Comparison of ENCODE assay signal across 27 cellular contexts in genomic region chr3:114552527-114552812, GRCh38.
DNase-seq lines count a peak whose midpoint lies in the region; ATAC-seq and TF ChIP-seq lines count a peak whose summit lies in the region.
"Had no signal": no experiment of that assay in that cellular context is flagged by ENCODE, and none has a peak within 500 bp of the region (broad histone marks: within the 10 kb centered on the region; RNA-seq: fewer than 3 reads in every experiment).

No MANE protein-coding gene starts in this region.

- peaks cover 12% of the 10 kb centered on the region for H3K36me3 Mint-ChIP-seq in CD4-positive, alpha-beta T cell (ENCODE audit: low read depth)

- H3K9me3 ChIP-seq in GM23248 (ENCODE audit: low read depth) (no peaks in the 10 kb centered on the region), SK-N-SH (no peaks in the 10 kb centered on the region), smooth muscle cell (replicated peaks; ENCODE audit: low read depth) (no peaks in the 10 kb centered on the region), Karpas-422 (ENCODE audit: low read length) (no peaks in the 10 kb centered on the region)
- H3K9me3 ChIP-seq in CD4-positive, alpha-beta T cell (ENCODE audit: control insufficient read depth, low read length) = no peaks in the 10 kb centered on the region
- H3K9me3 ChIP-seq: left ventricle myocardium inferior, tibial nerve had no signal

- intact Hi-C loops in posterior vena cava (cut with DNase I) = no loop called here
- intact Hi-C loops in CD4-positive, alpha-beta T cell (cut with DNase I, micrococcal nuclease) = no loop called here

- no peak for DNase-seq in GM23248
- DNase-seq in SK-N-SH = no peak
- no peak for DNase-seq in epithelial cell of prostate (ENCODE audit: low read depth, low spot score)
- no peak for DNase-seq in smooth muscle cell (lab: John Stamatoyannopoulos, UW; ENCODE audit: unreplicated experiment)
- DNase-seq in Karpas-422 = no peak
- no peak for DNase-seq in posterior vena cava (ENCODE audit: low spot score)
- DNase-seq in CD4-positive, alpha-beta T cell = no peak
- DNase-seq: activated CD4-positive, alpha-beta T cell treated with anti-CD3 and anti-CD28 coated beads, Interleukin-2, amount 50 U/mL, for 1 hour; activated naive CD4-positive, alpha-beta T cell treated with anti-CD3 and anti-CD28 coated beads, Interleukin-2, amount 50 U/mL, for 16 hours; AML-193; anterior cingulate cortex; CD8-positive, alpha-beta memory T cell; central memory CD4-positive, alpha-beta T cell; DMS153; GF-D8; H7; left ventricle myocardium inferior; NCI-H1048; NCI-H1930; NCI-H526 treated with DMSO at 0.1 percent for 48 hours; nephron progenitor cell; T-helper 9 cell had no signal

- H3K79me2 ChIP-seq in GM23248 (ENCODE audit: insufficient read depth) = no peaks in the 10 kb centered on the region
- H3K79me2 ChIP-seq in SK-N-SH (ENCODE audit: insufficient read depth) = no peaks in the 10 kb centered on the region
- no peaks in the 10 kb centered on the region for H3K79me2 ChIP-seq in smooth muscle cell (ENCODE audit: low read depth)
- no peaks in the 10 kb centered on the region for H3K79me2 ChIP-seq in Karpas-422 (ENCODE audit: low read length)

- peaks cover 46% of the 10 kb centered on the region for H3K4me1 ChIP-seq in GM23248 (ENCODE audit: insufficient read depth)
- H3K4me1 ChIP-seq in SK-N-SH (ENCODE audit: control insufficient read depth in 1 of 2, insufficient read depth in 2 of 2, low read depth in 1 of 2, low read length in 1 of 2) = 0 out of 4 replicates have a peak, but pooled peaks cover 0 to 3% of the 10 kb centered on the region in 2 experiments
- H3K4me1 ChIP-seq in smooth muscle cell (ENCODE audit: low read depth) = no peaks in the 10 kb centered on the region
- no peaks in the 10 kb centered on the region for H3K4me1 ChIP-seq in Karpas-422 (ENCODE audit: low read length)

- H4K20me1 ChIP-seq in GM23248 (ENCODE audit: insufficient read depth) = no peaks in the 10 kb centered on the region
- H4K20me1 ChIP-seq in SK-N-SH (ENCODE audit: insufficient read depth) = no peaks in the 10 kb centered on the region
- H4K20me1 ChIP-seq in smooth muscle cell (ENCODE audit: low read depth) = no peaks in the 10 kb centered on the region
- no peaks in the 10 kb centered on the region for H4K20me1 ChIP-seq in Karpas-422 (ENCODE audit: insufficient read depth, low read depth, low read length)

- H3K36me3 ChIP-seq in GM23248 (ENCODE audit: low read depth) (no peaks in the 10 kb centered on the region), SK-N-SH (replicated peaks in 1 of 2; ENCODE audit: control insufficient read depth in 1 of 2, insufficient read depth in 2 of 2, low read length in 1 of 2) (no peaks in the 10 kb centered on the region), smooth muscle cell (ENCODE audit: low read depth) (no peaks in the 10 kb centered on the region), Karpas-422 (ENCODE audit: insufficient read depth, low read length) (no peaks in the 10 kb centered on the region)
- H3K36me3 ChIP-seq: left ventricle myocardium inferior, tibial nerve had no signal

- no peaks in the 10 kb centered on the region for H3K27me3 Mint-ChIP-seq in CD4-positive, alpha-beta T cell
- H3K27me3 Mint-ChIP-seq: CD8-positive, alpha-beta memory T cell; stimulated activated naive CD8-positive, alpha-beta T cell treated with anti-CD3 and anti-CD28 coated beads, Interleukin-15, Interleukin-2, amounts not matched to agents 100 ng/mL and 50 ng/mL, for 24 hours had no signal

- no peaks in the 10 kb centered on the region for H3K27me3 ChIP-seq in GM23248 (replicated peaks; ENCODE audit: insufficient read depth)
- no peaks in the 10 kb centered on the region for H3K27me3 ChIP-seq in SK-N-SH (ENCODE audit: insufficient read depth)
- H3K27me3 ChIP-seq in smooth muscle cell (ENCODE audit: low read depth) = no peaks in the 10 kb centered on the region
- H3K27me3 ChIP-seq in Karpas-422 (ENCODE audit: low read length) = no peaks in the 10 kb centered on the region
- H3K27me3 ChIP-seq in CD4-positive, alpha-beta T cell (ENCODE audit: control insufficient read depth, insufficient read depth, low read length) = no peaks in the 10 kb centered on the region
- H3K27me3 ChIP-seq: tibial nerve had no signal

- H3K27ac ChIP-seq in GM23248 = peak overlapping the region; percentile 82
- H3K27ac ChIP-seq in SK-N-SH (ENCODE audit: low read depth in 2 of 2, low read length in 1 of 2) = peak overlapping the region in 1 of 2 experiments; percentile 81; a peak in 2 of 4 replicates
- H3K27ac ChIP-seq in epithelial cell of prostate = peak overlapping the region; percentile 63
- H3K27ac ChIP-seq in smooth muscle cell (ENCODE audit: low read depth) = peak overlapping the region; percentile 92
- H3K27ac ChIP-seq in Karpas-422 (ENCODE audit: low read length) = no peak overlapping the region
- no peak overlapping the region for H3K27ac ChIP-seq in CD4-positive, alpha-beta T cell (ENCODE audit: low read depth, low read length)
- H3K27ac ChIP-seq: left ventricle myocardium inferior, RWPE1, tibial nerve had no signal

- H3K27ac Mint-ChIP-seq in CD4-positive, alpha-beta T cell = no peak overlapping the region
- H3K27ac Mint-ChIP-seq: activated T-helper 1 cell treated with anti-CD3 and anti-CD28 coated beads, Interleukin-12 subunit alpha, Interleukin-12 subunit beta, Interleukin-2, Interleukin-4 antibody, amounts not matched to agents 30 ng/mL and 10 ng/mL and 1 ng/mL, durations not matched to agents 14 hours and 24 hours and 36 hours; CD8-positive, alpha-beta memory T cell; stimulated activated naive CD8-positive, alpha-beta T cell treated with anti-CD3 and anti-CD28 coated beads, Interleukin-15, Interleukin-2, amounts not matched to agents 100 ng/mL and 50 ng/mL, for 24 hours had no signal

- H3K9ac ChIP-seq in GM23248 (peak overlapping the region; percentile 39), SK-N-SH (no peak overlapping the region; the same call in 1 of the 2 replicates), smooth muscle cell (ENCODE audit: low read depth) (peak overlapping the region; percentile 76), Karpas-422 (ENCODE audit: low read length) (no peak overlapping the region)

- H3K4me3 ChIP-seq in GM23248 = no peak overlapping the region
- no peak overlapping the region for H3K4me3 ChIP-seq in SK-N-SH (ENCODE audit: low read depth in 2 of 2, low read length in 1 of 2)
- H3K4me3 ChIP-seq in smooth muscle cell = no peak overlapping the region
- H3K4me3 ChIP-seq in Karpas-422 (ENCODE audit: low read length) = no peak overlapping the region
- H3K4me3 ChIP-seq: left ventricle myocardium inferior, tibial nerve had no signal

- H2AFZ ChIP-seq in GM23248 (no peak overlapping the region), SK-N-SH (ENCODE audit: low read depth) (no peak overlapping the region), smooth muscle cell (ENCODE audit: low read depth) (no peak overlapping the region), Karpas-422 (ENCODE audit: low read length) (no peak overlapping the region)

- H3K4me2 ChIP-seq in GM23248 (ENCODE audit: unreplicated experiment) = peak overlapping the region; percentile 16
- H3K4me2 ChIP-seq in SK-N-SH = 0 out of 2 replicates have a peak overlapping the region, but pooled peaks have one; percentile 2
- peak overlapping the region; percentile 5 for H3K4me2 ChIP-seq in smooth muscle cell
- H3K4me2 ChIP-seq in Karpas-422 (ENCODE audit: low read depth, low read length, poor library complexity, severe bottlenecking) = no peak overlapping the region

- POLR2A ChIA-PET in SK-N-SH (lab: Yijun Ruan, JAX) = no interaction called here
- POLR2A ChIA-PET in CD4-positive, alpha-beta T cell (lab: Charles Lee) = interaction anchor here (0.6 kb wide), 1 partner anchor 42 kb away, joined by 3 read pairs; no protein-coding TSS in a partner anchor

- TF ChIP-seq CTCF in SK-N-SH (IDR thresholded peaks at IDR 0.05) (no peak), smooth muscle cell (IDR thresholded peaks at IDR 0.05; ENCODE audit: borderline replicate concordance, insufficient read depth, poor library complexity, severe bottlenecking) (no peak)
- TF ChIP-seq CTCF in CD4-positive, alpha-beta T cell (IDR thresholded peaks at IDR 0.05) = no peak

- peaks cover 27% of the 10 kb centered on the region for H3F3A ChIP-seq in GM23248 (ENCODE audit: insufficient read depth)
- H3F3A ChIP-seq in SK-N-SH (replicated peaks; ENCODE audit: insufficient read depth) = peaks cover 14% of the 10 kb centered on the region
- no peaks in the 10 kb centered on the region for H3F3A ChIP-seq in smooth muscle cell (ENCODE audit: low read depth)

- ATAC-seq in CD4-positive, alpha-beta T cell (ENCODE audit: poor library complexity) = no peak
- ATAC-seq: sciatic nerve had no signal

- 97 to 100% methylated on average over 1 of the region's 1 CpG for WGBS in GM23248 (ENCODE audit: low coverage in 1 of 2, low lambda C conversion rate in 2 of 2, missing lambda C conversion rate in 2 of 2), 2 experiments
- WGBS in SK-N-SH (ENCODE audit: low lambda C conversion rate) = 80% methylated on average over 1 of the region's 1 CpG
- WGBS in smooth muscle cell (ENCODE audit: low lambda C conversion rate) = 86% methylated on average over 1 of the region's 1 CpG

- in situ Hi-C loops in GM23248 (cut with MboI) = no loop called here

- H3K9me3 Mint-ChIP-seq in CD4-positive, alpha-beta T cell = no peaks in the 10 kb centered on the region
- H3K9me3 Mint-ChIP-seq: activated T-helper 1 cell treated with anti-CD3 and anti-CD28 coated beads, Interleukin-12 subunit alpha, Interleukin-12 subunit beta, Interleukin-2, Interleukin-4 antibody, amounts not matched to agents 30 ng/mL and 10 ng/mL and 1 ng/mL, durations not matched to agents 14 hours and 24 hours and 36 hours; CD8-positive, alpha-beta memory T cell; nephron progenitor cell; stimulated activated naive CD8-positive, alpha-beta T cell treated with anti-CD3 and anti-CD28 coated beads, Interleukin-15, Interleukin-2, amounts not matched to agents 100 ng/mL and 50 ng/mL, for 24 hours had no signal

- H3K4me1 Mint-ChIP-seq in CD4-positive, alpha-beta T cell (ENCODE audit: low read depth) = peaks cover 3% of the 10 kb centered on the region
- H3K4me1 Mint-ChIP-seq: CD8-positive, alpha-beta memory T cell had no signal

- CTCF ChIA-PET in SK-N-SH (lab: Yijun Ruan, JAX) = no interaction called here
- CTCF ChIA-PET in CD4-positive, alpha-beta T cell (lab: Charles Lee) = no interaction called here

- H3K4me3 Mint-ChIP-seq in CD4-positive, alpha-beta T cell = no peak overlapping the region
- H3K4me3 Mint-ChIP-seq: activated T-helper 1 cell treated with anti-CD3 and anti-CD28 coated beads, Interleukin-12 subunit alpha, Interleukin-12 subunit beta, Interleukin-2, Interleukin-4 antibody, amounts not matched to agents 30 ng/mL and 10 ng/mL and 1 ng/mL, durations not matched to agents 14 hours and 24 hours and 36 hours; CD8-positive, alpha-beta memory T cell; nephron progenitor cell; stimulated activated naive CD8-positive, alpha-beta T cell treated with anti-CD3 and anti-CD28 coated beads, Interleukin-15, Interleukin-2, amounts not matched to agents 100 ng/mL and 50 ng/mL, for 24 hours had no signal

- no peak for TF ChIP-seq EP300 in SK-N-SH (IDR thresholded peaks at IDR 0.05; ENCODE audit: borderline replicate concordance in 1 of 2, low read depth in 1 of 2, low read length in 1 of 2)

- H3K9me2 ChIP-seq in GM23248 (ENCODE audit: insufficient read depth) = no peaks in the 10 kb centered on the region
- H3K9me2 ChIP-seq in SK-N-SH = no peaks in the 10 kb centered on the region
- H3K9me2 ChIP-seq in Karpas-422 (replicated peaks; ENCODE audit: insufficient read depth, low read length) = no peaks in the 10 kb centered on the region

- no peak for TF ChIP-seq RAD21 in SK-N-SH (IDR thresholded peaks at IDR 0.05; ENCODE audit: low read length)

Comparison
In these comparisons a context has a peak if more than half of its experiments do, and no peak if none do; other contexts are left out.
1. H3K27ac ChIP-seq: peak in GM23248 (single experiment), epithelial cell of prostate (single experiment) and smooth muscle cell (single experiment); none in Karpas-422 (single experiment) and CD4-positive, alpha-beta T cell (single experiment).
2. H3K9ac ChIP-seq: peak in GM23248 (single experiment) and smooth muscle cell (single experiment); none in SK-N-SH (single experiment) and Karpas-422 (single experiment).